ENCODE assay signal across 20 cellular contexts in genomic region chr4:87566276-87566675, GRCh38. TPM values are rescaled to one million over a fixed set of nuclear protein-coding genes. Genes with fewer than 3 reads are reported as not detected.
"Had no signal": no experiment of that assay in that cellular context is flagged by ENCODE, and none has a peak within 500 bp of the region (broad histone marks: within the 10 kb centered on the region; RNA-seq: fewer than 3 reads in every experiment).

No MANE protein-coding gene starts in this region.

- H3K27me3 ChIP-seq: ovary, stomach, testis, upper lobe of left lung had no signal

- H3K27ac Mint-ChIP-seq: activated naive CD8-positive, alpha-beta T cell treated with anti-CD3 and anti-CD28 coated beads, Interleukin-2, amount 10 ng/mL, durations not matched to agents 7 days and 5 days; dendritic cell treated with granulocyte-macrophage colony-stimulating factor and Interleukin-4, amounts not matched to agents 40 ng/mL and 50 ng/mL, for 4 days; effector memory CD8-positive, alpha-beta T cell; mesothelial cell of epicardium had no signal

- H3K36me3 ChIP-seq: lower lobe of right lung, ovary, stomach, upper lobe of left lung had no signal

- H3K9me3 ChIP-seq: lower lobe of right lung, ovary, stomach, testis, upper lobe of left lung had no signal

- H3K4me1 ChIP-seq: lower lobe of right lung, stomach, testis, upper lobe of left lung had no signal

- ATAC-seq: activated CD4-positive, CD25-positive, alpha-beta regulatory T cell treated with anti-CD3 and anti-CD28 coated beads, Interleukin-2, amount 50 U/mL, for 24 hours; effector memory CD8-positive, alpha-beta T cell; lower lobe of right lung; sciatic nerve had no signal

- H3K9me3 Mint-ChIP-seq: dendritic cell treated with granulocyte-macrophage colony-stimulating factor and Interleukin-4, amounts not matched to agents 40 ng/mL and 50 ng/mL, for 4 days; effector memory CD8-positive, alpha-beta T cell; neural crest cell had no signal

- H3K4me3 Mint-ChIP-seq: activated naive CD8-positive, alpha-beta T cell treated with anti-CD3 and anti-CD28 coated beads, Interleukin-2, amount 10 ng/mL, durations not matched to agents 7 days and 5 days; dendritic cell treated with granulocyte-macrophage colony-stimulating factor and Interleukin-4, amounts not matched to agents 40 ng/mL and 50 ng/mL, for 4 days; effector memory CD8-positive, alpha-beta T cell; mesothelial cell of epicardium; neural crest cell had no signal

- H3K4me1 Mint-ChIP-seq: neural crest cell had no signal

- H3K36me3 Mint-ChIP-seq: activated naive CD8-positive, alpha-beta T cell treated with anti-CD3 and anti-CD28 coated beads, Interleukin-2, amount 10 ng/mL, durations not matched to agents 7 days and 5 days; mesothelial cell of epicardium had no signal

- H3K4me3 ChIP-seq: lower lobe of right lung, ovary, stomach, testis, upper lobe of left lung had no signal

- H3K27me3 Mint-ChIP-seq: dendritic cell treated with granulocyte-macrophage colony-stimulating factor and Interleukin-4, amounts not matched to agents 40 ng/mL and 50 ng/mL, for 4 days had no signal

- DNase-seq: activated CD4-positive, alpha-beta T cell treated with anti-CD3 and anti-CD28 coated beads, Interleukin-2, amount 50 U/mL, for 1 hour; activated naive CD4-positive, alpha-beta T cell; activated naive CD8-positive, alpha-beta T cell treated with anti-CD3 and anti-CD28 coated beads, Interleukin-2, amount 10 ng/mL, durations not matched to agents 7 days and 5 days; cerebellar nuclear complex; effector memory CD8-positive, alpha-beta T cell; lower lobe of right lung; ovary; stomach; T-helper 9 cell; testis; upper lobe of left lung had no signal

- H3K27ac ChIP-seq: epithelial cell of prostate, lower lobe of right lung, ovary, stomach, testis, upper lobe of left lung had no signal

RNA-seq across cellular contexts. Expression of gene SPARCL1, which starts 37.1 kb away (rescaled TPM):
- total RNA-seq: activated CD8-positive, alpha-beta memory T cell treated with anti-CD3 and anti-CD28 coated beads for 36 hours; activated naive CD8-positive, alpha-beta T cell treated with anti-CD3 and anti-CD28 coated beads, Interleukin-2, amount 10 ng/mL, durations not matched to agents 7 days and 5 days had no signal

RNA-seq across cellular contexts. Expression of gene DSPP, which starts 42.1 kb away (rescaled TPM):
- total RNA-seq: activated CD8-positive, alpha-beta memory T cell treated with anti-CD3 and anti-CD28 coated beads for 36 hours; activated naive CD8-positive, alpha-beta T cell treated with anti-CD3 and anti-CD28 coated beads, Interleukin-2, amount 10 ng/mL, durations not matched to agents 7 days and 5 days; fibroblast of lung; lower lobe of right lung; mesothelial cell of epicardium; neural crest cell; pulmonary artery endothelial cell; sciatic nerve; stomach; testis; upper lobe of left lung had no signal
